Comparison of ENCODE assay signal across 11 cellular contexts in genomic region chr3:129005526-129006303, GRCh38. TPM values are rescaled to one million over a fixed set of nuclear protein-coding genes. Genes with fewer than 3 reads are reported as not detected.
DNase-seq lines count a peak whose midpoint lies in the region; ATAC-seq, FAIRE-seq and TF ChIP-seq lines count a peak whose summit lies in the region.
"Had no signal": no experiment of that assay in that cellular context is flagged by ENCODE, and none has a peak within 500 bp of the region (broad histone marks: within the 10 kb centered on the region; RNA-seq: fewer than 3 reads in every experiment).

No MANE protein-coding gene starts in this region.

- peaks cover 8% of the 10 kb centered on the region for H3K4me1 Mint-ChIP-seq in WTC11

- peak; percentile 36 for DNase-seq in AG10803 (ENCODE audit: low read depth)
- no peak for DNase-seq in GM12891 (ENCODE audit: insufficient read length, low spot score)
- DNase-seq in WTC11 (ENCODE audit: low spot score), result no peak
- DNase-seq in left lung, result no peak
- no peak for DNase-seq in stimulated activated CD4-positive, alpha-beta T cell treated with anti-CD3 and anti-CD28 coated beads, Interleukin-12 subunit alpha, Interleukin-12 subunit beta, amount 100 ng/mL, for 4 hours
- no peak for DNase-seq in NCI-H1694 treated with DMSO at 0.1 percent for 48 hours (lab: John Stamatoyannopoulos, UW)
- DNase-seq: activated T-cell treated with anti-CD3 and anti-CD28 coated beads, Interleukin-2, amount 50 U/mL, for 1 hour; DMS79 treated with DMSO at 0.1 percent for 48 hours; MV-4-11 had no signal

- peaks cover 23 to 55% of the 10 kb centered on the region in 2 donors for H3K4me1 ChIP-seq in left lung

- H3K27me3 Mint-ChIP-seq in WTC11 (ENCODE audit: low read depth), result peaks cover 76% of the 10 kb centered on the region

- H3K9me3 Mint-ChIP-seq in WTC11, result no peaks in the 10 kb centered on the region

- peaks cover 28 to 35% of the 10 kb centered on the region in 2 donors for H3K27me3 ChIP-seq in left lung

- POLR2A ChIA-PET in WTC11 (lab: Charles Lee), result no interaction called here

- TF ChIP-seq POLR2A in GM12891 (IDR thresholded peaks at IDR 0.05; ENCODE audit: low read depth, low read length), result no peak

- no peak overlapping the region for H3K4me3 ChIP-seq in AG10803 (ENCODE audit: low read length)
- no peak overlapping the region for H3K4me3 ChIP-seq in left lung

- no peak for TF ChIP-seq CTCF in AG10803 (conservative IDR thresholded peaks at IDR 0.05; ENCODE audit: low read length)
- TF ChIP-seq CTCF in WTC11 (IDR thresholded peaks at IDR 0.05), result no peak
- no peak for TF ChIP-seq CTCF in left lung (IDR thresholded peaks at IDR 0.05)

- no peaks in the 10 kb centered on the region for H3K36me3 Mint-ChIP-seq in WTC11

- H3K36me3 ChIP-seq in left lung, result no peaks in the 10 kb centered on the region

- no peak overlapping the region for H3K4me3 Mint-ChIP-seq in WTC11

- no peak overlapping the region for H3K27ac Mint-ChIP-seq in WTC11

- CTCF ChIA-PET in WTC11 (lab: Charles Lee), result interaction anchor here (1.0 kb wide), 1 partner anchor 11 kb away, joined by 3 read pairs; no protein-coding TSS in a partner anchor

- intact Hi-C loops in left lung (cut with DNase I), result no loop called here

- peak overlapping the region in 1 of 2 donors; percentile 67 for H3K27ac ChIP-seq in left lung

- H3K9me3 ChIP-seq in left lung, result no peaks in the 10 kb centered on the region

- FAIRE-seq in GM12891 (lab: Jason Lieb, UNC), result no peak

- ATAC-seq in WTC11 (no peak), left lung (peak; percentile 49), GM18517 (IDR thresholded peaks at IDR 0.05; ENCODE audit: unreplicated experiment) (no peak), GM19023 (IDR thresholded peaks at IDR 0.05; ENCODE audit: unreplicated experiment) (no peak)

TF ChIP-seq in GM12891, 5 proteins besides CTCF, POLR2A, EP300 and RAD21:
- no peak for TF ChIP-seq TAF1 (IDR thresholded peaks at IDR 0.05; ENCODE audit: low read depth, low read length)
- peak; percentile 42 for TF ChIP-seq SPI1 (IDR thresholded peaks at IDR 0.05; ENCODE audit: low read depth, low read length)
TF ChIP-seq in GM12891: peak in this region for 1.

TF ChIP-seq in WTC11, 78 proteins besides CTCF, POLR2A, EP300 and RAD21:
- no peak for TF ChIP-seq ATF1 (CRISPR knock-in tag; IDR thresholded peaks at IDR 0.05)
- TF ChIP-seq GABPB1 (CRISPR knock-in tag; IDR thresholded peaks at IDR 0.05), result 0 out of 2 replicates have a peak, but pooled peaks have one; percentile 23

RNA-seq across cellular contexts. Expression of gene EFCC1, which starts 4.6 kb away (rescaled TPM):
- polyA plus RNA-seq in GM12891 (2012; ENCODE audit: low read depth, missing spikeins), result not detected
- total RNA-seq in WTC11 (2021) (0.16 to 0.31 TPM (median 0.16 TPM) in 3 replicates), left lung (1 to 10 TPM; 2.7 to 4.9 TPM)

RNA-seq across cellular contexts. Expression of gene CFAP92, which starts 11.8 kb away (rescaled TPM):
- 0.08 TPM for polyA plus RNA-seq in GM12891 (2012; ENCODE audit: low read depth, missing spikeins)
- 2.3 to 2.9 TPM (median 2.6 TPM) in 3 replicates for total RNA-seq in WTC11 (2021)
- total RNA-seq in left lung, result 1 to 10 TPM; 1.7 to 2.1 TPM

RNA-seq across cellular contexts. Expression of gene GP9, which starts 54.9 kb away (rescaled TPM):
- polyA plus RNA-seq in GM12891 (2012; ENCODE audit: low read depth, missing spikeins), result 0.24 TPM
- total RNA-seq in WTC11 (2021) (not detected in 3 replicates), left lung (1 to 10 TPM in 1 of 2 donors, not detected in 1; 1.1 TPM)
